17 cellular contexts compared by ENCODE assay signal in genomic region chr1:72003092-72003491, GRCh38.
DNase-seq lines count a peak whose midpoint lies in the region; ATAC-seq, FAIRE-seq and TF ChIP-seq lines count a peak whose summit lies in the region.
"Had no signal": no experiment of that assay in that cellular context is flagged by ENCODE, and none has a peak within 500 bp of the region (broad histone marks: within the 10 kb centered on the region; RNA-seq: fewer than 3 reads in every experiment).

No MANE protein-coding gene starts in this region.

- H3K9me3 ChIP-seq in HUES48 (ENCODE audit: control insufficient read depth, insufficient read depth, low read length) (no peaks in the 10 kb centered on the region), HepG2 (ENCODE audit: low read length) (peaks cover 8% of the 10 kb centered on the region; the same call in 1 of the 2 replicates), upper lobe of right lung (no peaks in the 10 kb centered on the region)
- H3K9me3 ChIP-seq: A549, MG63, Peyer's patch had no signal

- 11% methylated on average over 3 of the region's 3 CpGs for WGBS in HepG2 (ENCODE audit: low lambda C conversion rate)

- no peak for TF ChIP-seq RAD21 in HepG2 (CRISPR knock-in tag; IDR thresholded peaks at IDR 0.05)

- H3K79me2 ChIP-seq in HepG2 (ENCODE audit: insufficient read depth, low read length): no peaks in the 10 kb centered on the region

- TF ChIP-seq EP300 in HepG2 (IDR thresholded peaks at IDR 0.05; ENCODE audit: low read depth in 2 of 2, low read length in 2 of 2) (no peak), HepG2 (CRISPR knock-in tag; IDR thresholded peaks at IDR 0.05; ENCODE audit: borderline replicate concordance) (no peak)

- ATAC-seq in HepG2 (peak; percentile 68; the same call in 1 of the 3 replicates), upper lobe of right lung (no peak)
- no peak for ATAC-seq in natural killer cell treated with Interleukin-12 subunit alpha and Interleukin-12 subunit beta and Interleukin-15 and Interleukin-18, amount 100 ng/mL, for 72 hours
- ATAC-seq: A549 had no signal

- H3K4me3 ChIP-seq in HUES48 (ENCODE audit: low read depth, low read length) (no peak overlapping the region), HepG2 (replicated peaks in 1 of 3; ENCODE audit: insufficient read depth in 1 of 3, low read depth in 2 of 3, low read length in 3 of 3) (no peak overlapping the region), upper lobe of right lung (no peak overlapping the region)
- H3K4me3 ChIP-seq: A549, MG63, Peyer's patch had no signal

- POLR2A ChIA-PET in HepG2 (lab: Yijun Ruan, JAX): no interaction called here

- DNase-seq in NCI-H748 treated with DMSO at 0.1 percent for 48 hours (lab: John Stamatoyannopoulos, UW): peak; percentile 22
- peak; percentile 2 for DNase-seq in HepG2 (ENCODE audit: low spot score)
- DNase-seq in T-helper 1 cell: no peak
- no peak for DNase-seq in natural killer cell treated with Interleukin-12 subunit alpha and Interleukin-12 subunit beta and Interleukin-15 and Interleukin-18, amount 100 ng/mL, for 72 hours (ENCODE audit: low spot score)
- no peak for DNase-seq in upper lobe of right lung
- DNase-seq in iPS-NIHi7 (ENCODE audit: extremely low spot score): no peak
- DNase-seq: AML-193; CD4-positive, CD25-positive, alpha-beta regulatory T cell; MG63; NCI-H1105; NCI-H187 treated with DMSO at 0.1 percent for 48 hours; NCI-H226; NCI-H526 treated with DMSO at 0.1 percent for 48 hours; Peyer's patch had no signal

- TF ChIP-seq CTCF in 22Rv1 (IDR thresholded peaks at IDR 0.05) (no peak), HepG2 (CRISPR knock-in tag; IDR thresholded peaks at IDR 0.05) (no peak), upper lobe of right lung (IDR thresholded peaks at IDR 0.05) (no peak)

- CTCF ChIA-PET in HepG2 (lab: Yijun Ruan, JAX; ENCODE audit: low intra/inter-chr PET ratio, low total read pairs): no interaction called here

- H3K9ac ChIP-seq in HUES48 (ENCODE audit: low read depth, low read length) (0 out of 2 replicates have a peak overlapping the region, but pooled peaks have one; percentile 2), HepG2 (ENCODE audit: insufficient read depth, low read depth, low read length) (no peak overlapping the region)

- TF ChIP-seq POLR2A in HepG2 (IDR thresholded peaks at IDR 0.05; ENCODE audit: insufficient read depth in 1 of 2, low read depth in 2 of 2, low read length in 2 of 2): no peak

- no peak overlapping the region for H2AFZ ChIP-seq in HepG2 (ENCODE audit: low read length)

- intact Hi-C loops in HepG2 (cut with micrococcal nuclease; ENCODE audit: unreplicated experiment): no loop called here
- intact Hi-C loops in upper lobe of right lung (cut with DNase I): no loop called here

- no peaks in the 10 kb centered on the region for H4K20me1 ChIP-seq in HepG2 (ENCODE audit: insufficient read depth, low read length)

- no peaks in the 10 kb centered on the region for H3K36me3 Mint-ChIP-seq in natural killer cell treated with Interleukin-12 subunit alpha and Interleukin-12 subunit beta and Interleukin-15 and Interleukin-18, amount 100 ng/mL, for 72 hours
- H3K36me3 Mint-ChIP-seq: CD4-positive, CD25-positive, alpha-beta regulatory T cell had no signal

- no peaks in the 10 kb centered on the region for H3K27me3 ChIP-seq in HUES48 (ENCODE audit: control insufficient read depth, insufficient read depth, low read length)
- H3K27me3 ChIP-seq in HepG2 (ENCODE audit: control insufficient read depth in 1 of 2, insufficient read depth in 2 of 2, low read length in 2 of 2): no peaks in the 10 kb centered on the region
- H3K27me3 ChIP-seq in upper lobe of right lung: no peaks in the 10 kb centered on the region
- H3K27me3 ChIP-seq: MG63, Peyer's patch had no signal

- H3K4me2 ChIP-seq in HepG2 (ENCODE audit: low read depth, low read length): no peak overlapping the region
- H3K4me2 ChIP-seq: A549 had no signal

- H3K27ac ChIP-seq in 22Rv1 (peak overlapping the region; percentile 46), HUES48 (ENCODE audit: low read depth, low read length) (peak overlapping the region; percentile 13), HepG2 (ENCODE audit: extremely low read length, insufficient read depth, low read length) (no peak overlapping the region), upper lobe of right lung (no peak overlapping the region)
- H3K27ac ChIP-seq: A549, Peyer's patch had no signal

- in situ Hi-C loops in HepG2 (cut with HindIII; ENCODE audit: extremely low pct_ligation_motif_present, low pct_unique_long_range_greater_than_20kb): no loop called here

- H3K36me3 ChIP-seq in HUES48 (ENCODE audit: control insufficient read depth, insufficient read depth, low read length): no peaks in the 10 kb centered on the region
- H3K36me3 ChIP-seq in HepG2 (replicated peaks in 1 of 2; ENCODE audit: control insufficient read depth in 1 of 2, insufficient read depth in 2 of 2, low read length in 2 of 2): no peaks in the 10 kb centered on the region
- H3K36me3 ChIP-seq in upper lobe of right lung: no peaks in the 10 kb centered on the region
- H3K36me3 ChIP-seq: MG63, Peyer's patch had no signal

- no peak overlapping the region for H3K4me3 Mint-ChIP-seq in natural killer cell treated with Interleukin-12 subunit alpha and Interleukin-12 subunit beta and Interleukin-15 and Interleukin-18, amount 100 ng/mL, for 72 hours
- H3K4me3 Mint-ChIP-seq: CD4-positive, CD25-positive, alpha-beta regulatory T cell had no signal

- peaks cover 32% of the 10 kb centered on the region for H3K4me1 ChIP-seq in HUES48 (ENCODE audit: control insufficient read depth, insufficient read depth, low read length)
- H3K4me1 ChIP-seq in HepG2 (ENCODE audit: insufficient read depth, low read length): no peaks in the 10 kb centered on the region
- no peaks in the 10 kb centered on the region for H3K4me1 ChIP-seq in upper lobe of right lung
- H3K4me1 ChIP-seq: A549, Peyer's patch had no signal

- no peaks in the 10 kb centered on the region for H3K4me1 Mint-ChIP-seq in natural killer cell treated with Interleukin-12 subunit alpha and Interleukin-12 subunit beta and Interleukin-15 and Interleukin-18, amount 100 ng/mL, for 72 hours (ENCODE audit: low read depth in 2 of 2)
- H3K4me1 Mint-ChIP-seq: CD4-positive, CD25-positive, alpha-beta regulatory T cell had no signal

- H3K9me3 Mint-ChIP-seq in natural killer cell treated with Interleukin-12 subunit alpha and Interleukin-12 subunit beta and Interleukin-15 and Interleukin-18, amount 100 ng/mL, for 72 hours: no peaks in the 10 kb centered on the region

- no peaks in the 10 kb centered on the region for H3K27me3 Mint-ChIP-seq in natural killer cell treated with Interleukin-12 subunit alpha and Interleukin-12 subunit beta and Interleukin-15 and Interleukin-18, amount 100 ng/mL, for 72 hours
- H3K27me3 Mint-ChIP-seq: CD4-positive, CD25-positive, alpha-beta regulatory T cell had no signal

- no peak for FAIRE-seq in HepG2 (lab: Jason Lieb, UNC)
- FAIRE-seq: A549 had no signal

- BruUV-seq in HepG2 (replicated peaks; lab: Mats Ljungman, UMichigan): no TSS peak

- no peak overlapping the region for H3K27ac Mint-ChIP-seq in natural killer cell treated with Interleukin-12 subunit alpha and Interleukin-12 subunit beta and Interleukin-15 and Interleukin-18, amount 100 ng/mL, for 72 hours
- H3K27ac Mint-ChIP-seq: CD4-positive, CD25-positive, alpha-beta regulatory T cell had no signal

TF ChIP-seq in HepG2, 621 proteins besides CTCF, POLR2A, EP300 and RAD21 (continues in another document):
- TF ChIP-seq ZNF142 (CRISPR knock-in tag; IDR thresholded peaks at IDR 0.05): no peak

Comparison
In these comparisons a context has a peak if more than half of its experiments do, and no peak if none do; other contexts are left out.
1. H3K27ac ChIP-seq: peak in 22Rv1 (single experiment) and HUES48 (single experiment); none in HepG2 (single experiment) and upper lobe of right lung (single experiment).
2. DNase-seq: peak in NCI-H748 treated with DMSO at 0.1 percent for 48 hours (single experiment) and HepG2 (single experiment); none in T-helper 1 cell (0 of 5), natural killer cell treated with Interleukin-12 subunit alpha and Interleukin-12 subunit beta and Interleukin-15 and Interleukin-18, amount 100 ng/mL, for 72 hours (single experiment), upper lobe of right lung (single experiment) and iPS-NIHi7 (single experiment).